8 cellular contexts compared by ENCODE assay signal in the genomic region with DNA sequence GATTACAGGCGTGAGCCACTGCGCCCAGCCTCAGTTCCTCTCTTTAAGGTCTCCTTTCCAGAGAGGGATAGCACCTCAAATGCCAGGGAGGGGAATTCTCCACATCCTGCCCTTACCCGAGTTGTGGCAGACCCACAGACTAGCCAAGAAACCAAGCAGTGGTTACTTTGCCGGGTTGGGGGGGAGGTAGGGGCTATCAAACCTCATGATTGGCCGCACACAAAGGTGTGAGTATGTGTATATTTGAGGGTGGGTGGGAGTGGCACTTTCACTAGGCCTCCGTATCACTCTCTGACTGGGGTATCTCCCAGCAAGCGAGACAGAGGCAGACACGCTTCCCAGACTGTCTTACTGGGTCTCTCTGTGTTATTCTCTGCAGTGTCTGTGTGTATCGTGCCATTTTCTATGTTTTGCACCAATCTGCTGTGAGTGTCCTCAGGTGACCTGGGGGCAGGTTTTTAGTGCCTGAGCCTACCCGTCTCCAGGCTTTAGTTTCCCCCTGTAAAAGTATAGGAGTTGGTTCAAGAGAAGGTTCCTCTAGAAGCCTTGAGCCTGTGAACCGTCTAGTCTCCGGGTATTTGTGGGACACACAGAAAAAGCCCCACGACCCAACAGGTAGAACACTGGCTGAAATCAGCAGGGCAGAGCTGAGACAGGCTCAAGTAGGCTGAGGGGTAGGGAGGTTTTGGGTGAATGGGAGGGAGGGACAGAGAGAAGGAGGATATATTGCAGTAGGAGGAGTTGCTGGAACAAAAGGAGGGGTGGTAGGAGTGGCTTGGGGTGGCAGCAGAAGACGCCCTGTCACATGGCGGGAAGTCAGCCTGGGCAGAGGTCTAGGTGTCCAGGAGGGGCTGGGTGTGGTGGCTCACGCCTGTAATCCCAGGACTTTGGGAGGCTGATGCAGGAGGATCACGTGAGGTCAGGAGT. TPM values are rescaled to one million over a fixed set of nuclear protein-coding genes. Genes with fewer than 3 reads are reported as not detected.
DNase-seq lines count a peak whose midpoint lies in the region; ATAC-seq and TF ChIP-seq lines count a peak whose summit lies in the region.

No MANE protein-coding gene starts in this region.

- H3K27ac ChIP-seq in ovary, result peak overlapping the region; percentile 95 to 99

- H3K36me3 ChIP-seq in endocrine pancreas (ENCODE audit: control insufficient read depth, insufficient read depth, low read length), result no peaks in the 10 kb centered on the region
- H3K36me3 ChIP-seq in ovary, result no peaks in the 10 kb centered on the region
- H3K36me3 ChIP-seq in BE2C, result peaks cover 9% of the 10 kb centered on the region

- peak; percentile 29 for DNase-seq in DMS153 (lab: John Stamatoyannopoulos, UW)
- no peak for DNase-seq in DMS153 treated with DMSO at 0.1 percent for 48 hours (lab: John Stamatoyannopoulos, UW; ENCODE audit: unreplicated experiment)
- peak; percentile 81 for DNase-seq in RPMI8226
- peak in 1 of 5 donors; percentile 43 for DNase-seq in ovary
- DNase-seq in iPS-NIHi7 (ENCODE audit: extremely low spot score), result no peak
- DNase-seq in BE2C, result no peak

- ATAC-seq in GM19328 (IDR thresholded peaks at IDR 0.05; ENCODE audit: unreplicated experiment), result no peak

- H3K4me3 ChIP-seq in endocrine pancreas (ENCODE audit: control insufficient read depth, insufficient read depth, low read length) (no peak overlapping the region), ovary (peak overlapping the region; percentile 4), BE2C (ENCODE audit: low read depth, low read length) (no peak overlapping the region)

- 49 to 56% (median 54%) methylated on average over 17 of the region's 17 CpGs for WGBS in ovary, 3 donors

- H3K27me3 ChIP-seq in endocrine pancreas (ENCODE audit: control insufficient read depth, insufficient read depth, low read length) (no peaks in the 10 kb centered on the region), ovary (no peaks in the 10 kb centered on the region), BE2C (no peaks in the 10 kb centered on the region)

- TF ChIP-seq CTCF in ovary (IDR thresholded peaks at IDR 0.05), result no peak
- TF ChIP-seq CTCF in BE2C (IDR thresholded peaks at IDR 0.05; ENCODE audit: low read depth, low read length), result no peak

- no peak for TF ChIP-seq POLR2A in ovary (IDR thresholded peaks at IDR 0.05)

- H3K9ac ChIP-seq in endocrine pancreas (ENCODE audit: control insufficient read depth, insufficient read depth, low read length), result peak overlapping the region; percentile 54

- no peaks in the 10 kb centered on the region for H3K9me3 ChIP-seq in endocrine pancreas (ENCODE audit: control insufficient read depth, low read length)
- H3K9me3 ChIP-seq in ovary, result no peaks in the 10 kb centered on the region
- no peaks in the 10 kb centered on the region for H3K9me3 ChIP-seq in BE2C

- no peak for TF ChIP-seq EP300 in ovary (IDR thresholded peaks at IDR 0.05)

- intact Hi-C loops in ovary (cut with DNase I), result no loop called here

- H3K4me1 ChIP-seq in endocrine pancreas (ENCODE audit: control insufficient read depth, insufficient read depth, low read length) (peaks cover 4% of the 10 kb centered on the region), ovary (ENCODE audit: insufficient read depth) (peaks cover 62% of the 10 kb centered on the region), BE2C (peaks cover 69% of the 10 kb centered on the region)

RNA-seq across cellular contexts. Expression of a gene that starts 10.3 kb away (rescaled TPM):
- 100 to 1,000 TPM; 197 to 609 (median 377) TPM for total RNA-seq in ovary
- 100 to 1,000 TPM in 1 of 2 donors, 10 to 100 TPM in 1; 50.1 to 157 TPM for polyA plus RNA-seq in ovary
- polyA plus RNA-seq in BE2C (2012; ENCODE audit: insufficient read depth, insufficient read length, low read depth), result 312 TPM

RNA-seq across cellular contexts. Expression of a gene that starts 28.6 kb away (rescaled TPM):
- total RNA-seq in ovary, result 1 to 10 TPM; 2.7 to 9.0 (median 5.5) TPM
- 1 to 10 TPM; 2.1 to 2.8 TPM for polyA plus RNA-seq in ovary
- polyA plus RNA-seq in BE2C (2012; ENCODE audit: insufficient read depth, insufficient read length, low read depth), result 1.6 TPM

RNA-seq across cellular contexts. Expression of a gene that starts 42.6 kb away (rescaled TPM):
- 10 to 100 TPM in 4 of 7 donors, 1 to 10 TPM in 3; 3.5 to 12.4 (median 10.2) TPM for total RNA-seq in ovary
- 1 to 10 TPM; 5.6 to 6.6 TPM for polyA plus RNA-seq in ovary
- 66.0 TPM for polyA plus RNA-seq in BE2C (2012; ENCODE audit: insufficient read depth, insufficient read length, low read depth)

Comparison
In these comparisons a context has a peak if more than half of its experiments do, and no peak if none do; other contexts are left out.
1. DNase-seq: peak in DMS153 (single experiment) and RPMI8226 (single experiment); none in DMS153 treated with DMSO at 0.1 percent for 48 hours (single experiment), iPS-NIHi7 (single experiment) and BE2C (single experiment).